Comparison of ENCODE assay signal across 25 cellular contexts in genomic region chr13:76296751-76297150, GRCh38.
DNase-seq lines count a peak whose midpoint lies in the region; ATAC-seq, FAIRE-seq and TF ChIP-seq lines count a peak whose summit lies in the region.
"Had no signal": no experiment of that assay in that cellular context is flagged by ENCODE, and none has a peak within 500 bp of the region (broad histone marks: within the 10 kb centered on the region; RNA-seq: fewer than 3 reads in every experiment).

No MANE protein-coding gene starts in this region.

- H2AFZ ChIP-seq in astrocyte (ENCODE audit: low read depth, low read length) = no peak overlapping the region

- intact Hi-C loops in Right ventricle myocardium superior (cut with DNase I) (no loop called here), cardiac septum (cut with DNase I) (no loop called here)

- H3K27ac ChIP-seq in astrocyte (ENCODE audit: low read depth, low read length) = no peak overlapping the region
- H3K27ac ChIP-seq: 22Rv1, A549, BLaER1 had no signal

- H3K9ac ChIP-seq in astrocyte (ENCODE audit: low read length) = no peak overlapping the region
- H3K9ac ChIP-seq: BLaER1 had no signal

- H3K4me3 Mint-ChIP-seq in astrocyte (ENCODE audit: unreplicated experiment) = no peak overlapping the region
- H3K4me3 Mint-ChIP-seq: CD14-positive monocyte; CD4-positive, alpha-beta memory T cell; CD4-positive, CD25-positive, alpha-beta regulatory T cell; CD8-positive, alpha-beta memory T cell had no signal

- peaks cover 2% of the 10 kb centered on the region for H3K9me3 Mint-ChIP-seq in astrocyte (ENCODE audit: unreplicated experiment)

- no peak overlapping the region for H3K4me3 ChIP-seq in astrocyte (ENCODE audit: insufficient read depth, low read depth, low read length)
- H3K4me3 ChIP-seq: A549, BLaER1, GM12878 had no signal

- peaks cover 7% of the 10 kb centered on the region for H3K4me1 ChIP-seq in astrocyte (ENCODE audit: insufficient read depth, low read length)
- H3K4me1 ChIP-seq: BE2C, BLaER1 had no signal

- H3K36me3 ChIP-seq in astrocyte (ENCODE audit: insufficient read depth, low read length) = no peaks in the 10 kb centered on the region
- H3K36me3 ChIP-seq: BE2C, BLaER1 had no signal

- H3K4me2 ChIP-seq in astrocyte (ENCODE audit: low read length) = no peak overlapping the region
- H3K4me2 ChIP-seq: A549, BLaER1 had no signal

- peaks cover 17% of the 10 kb centered on the region for H3K4me1 Mint-ChIP-seq in astrocyte (ENCODE audit: low read depth, unreplicated experiment)
- H3K4me1 Mint-ChIP-seq: CD14-positive monocyte; CD4-positive, alpha-beta memory T cell; CD8-positive, alpha-beta memory T cell had no signal

- DNase-seq in DMS 273 (lab: John Stamatoyannopoulos, UW; ENCODE audit: unreplicated experiment) (peak; percentile 13), DMS 273 treated with DMSO at 0.1 percent for 48 hours (lab: John Stamatoyannopoulos, UW) (no peak), Right ventricle myocardium superior (no peak), cardiac septum (ENCODE audit: low spot score) (no peak), astrocyte (ENCODE audit: low read depth) (no peak)
- DNase-seq: BE2C; C1 segment of cervical spinal cord; CD4-positive, alpha-beta memory T cell; CD4-positive, CD25-positive, alpha-beta regulatory T cell; CD8-positive, alpha-beta memory T cell; COR-L47; DMS153; DMS53; DMS79; DND-41; EL; GDM1 had no signal

- no peaks in the 10 kb centered on the region for H3K79me2 ChIP-seq in astrocyte (ENCODE audit: insufficient read depth, low read length)

- peak overlapping the region; percentile 14 for H3K27ac Mint-ChIP-seq in astrocyte (ENCODE audit: unreplicated experiment)
- H3K27ac Mint-ChIP-seq: CD14-positive monocyte; CD4-positive, CD25-positive, alpha-beta regulatory T cell; CD8-positive, alpha-beta memory T cell had no signal

- TF ChIP-seq CTCF in astrocyte (IDR thresholded peaks at IDR 0.05; ENCODE audit: insufficient read depth, low read depth, low read length) = no peak

- H3K27me3 Mint-ChIP-seq in astrocyte (ENCODE audit: low read depth, unreplicated experiment) = no peaks in the 10 kb centered on the region
- H3K27me3 Mint-ChIP-seq: CD4-positive, CD25-positive, alpha-beta regulatory T cell; CD8-positive, alpha-beta memory T cell had no signal

- ATAC-seq in Right ventricle myocardium superior (ENCODE audit: poor library complexity) (peak; percentile 39), HG03108 (IDR thresholded peaks at IDR 0.05; ENCODE audit: unreplicated experiment) (no peak)
- ATAC-seq: A549, GM12878 had no signal

- H3K9me3 ChIP-seq in astrocyte (ENCODE audit: insufficient read depth, low read depth, low read length) = peaks cover 3% of the 10 kb centered on the region
- H3K9me3 ChIP-seq: A549, BE2C had no signal

- H3K27me3 ChIP-seq in astrocyte (ENCODE audit: insufficient read depth, low read length) = peaks cover 2% of the 10 kb centered on the region
- H3K27me3 ChIP-seq: BE2C, BLaER1 had no signal

- H3K36me3 Mint-ChIP-seq in astrocyte (ENCODE audit: low read depth, unreplicated experiment) = no peaks in the 10 kb centered on the region
- H3K36me3 Mint-ChIP-seq: CD14-positive monocyte; CD4-positive, alpha-beta memory T cell; CD4-positive, CD25-positive, alpha-beta regulatory T cell; CD8-positive, alpha-beta memory T cell had no signal

- FAIRE-seq in astrocyte (lab: Jason Lieb, UNC) = no peak
- FAIRE-seq: A549, GM12878, GM12892, GM18507 had no signal

- H4K20me1 ChIP-seq in astrocyte (ENCODE audit: insufficient read depth, low read length) = no peaks in the 10 kb centered on the region
- H4K20me1 ChIP-seq: BLaER1 had no signal
